ENCODE assay signal across 8 cellular contexts in the genomic region with DNA sequence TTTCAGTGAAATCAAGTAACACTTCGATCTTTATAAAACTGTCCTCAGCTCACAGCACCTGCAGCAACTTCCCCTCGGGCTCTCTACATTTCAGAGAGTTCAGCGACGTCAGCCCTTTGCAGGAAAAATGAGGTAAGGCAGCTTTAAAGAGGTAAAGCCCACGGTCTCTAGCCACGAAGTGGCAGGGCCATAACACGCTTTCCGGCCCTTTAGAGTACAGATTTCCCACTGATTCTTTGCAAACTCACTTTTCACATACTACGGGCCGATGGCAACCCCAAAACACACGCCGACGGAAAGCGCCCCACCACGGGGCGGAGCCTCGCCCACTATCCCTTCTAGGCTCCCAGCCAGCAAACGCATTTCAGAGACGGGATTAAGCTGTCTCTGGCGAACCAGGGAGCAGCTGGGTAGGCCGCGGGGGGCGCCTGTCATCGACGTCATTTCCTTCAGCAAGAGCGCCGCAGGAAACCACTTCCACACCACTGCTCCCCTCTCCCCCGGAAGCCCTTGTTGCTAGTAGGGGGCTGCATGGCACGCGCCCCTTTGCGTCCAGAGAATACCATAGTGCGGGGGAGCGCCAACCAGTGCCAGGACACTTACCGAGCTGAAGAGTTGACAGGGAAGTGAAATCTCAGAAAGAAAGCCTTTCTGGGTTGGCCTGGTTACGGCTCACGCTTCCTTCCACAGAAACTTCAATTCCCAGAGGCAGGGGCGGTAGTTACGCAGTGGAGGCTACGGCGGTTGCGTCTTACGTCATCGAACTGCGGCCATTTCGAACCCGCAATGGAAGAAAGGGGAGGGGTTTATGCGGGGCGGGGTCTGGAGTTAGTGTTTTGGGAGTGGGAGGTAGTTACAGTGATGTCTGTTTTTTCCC. TPM values are rescaled to one million over a fixed set of nuclear protein-coding genes. Genes with fewer than 3 reads are reported as not detected.
DNase-seq lines count a peak whose midpoint lies in the region; ATAC-seq lines count a peak whose summit lies in the region.

A gene with protein sequence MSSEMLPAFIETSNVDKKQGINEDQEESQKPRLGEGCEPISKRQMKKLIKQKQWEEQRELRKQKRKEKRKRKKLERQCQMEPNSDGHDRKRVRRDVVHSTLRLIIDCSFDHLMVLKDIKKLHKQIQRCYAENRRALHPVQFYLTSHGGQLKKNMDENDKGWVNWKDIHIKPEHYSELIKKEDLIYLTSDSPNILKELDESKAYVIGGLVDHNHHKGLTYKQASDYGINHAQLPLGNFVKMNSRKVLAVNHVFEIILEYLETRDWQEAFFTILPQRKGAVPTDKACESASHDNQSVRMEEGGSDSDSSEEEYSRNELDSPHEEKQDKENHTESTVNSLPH (minus strand): TSS at position 730 of the 877 bp plus-strand sequence. CDS start 4,701 bp downstream, outside the sequence.

- peaks cover 4% of the 10 kb centered on the region for H3K27me3 ChIP-seq in CD8-positive, alpha-beta memory T cell (ENCODE audit: insufficient read depth, low read length, poor library complexity, severe bottlenecking)

- H3K27ac Mint-ChIP-seq in CD8-positive, alpha-beta memory T cell = peak within 1 kb of the TSS; percentile 98 to 100 (median 100)
- H3K27ac Mint-ChIP-seq in effector memory CD8-positive, alpha-beta T cell = peak within 1 kb of the TSS; percentile 98 to 100

- DNase-seq in CD8-positive, alpha-beta memory T cell = peak; percentile 92 to 98 (median 97)
- DNase-seq in HS-5 (ENCODE audit: low read depth) (peak; percentile 89), medulla oblongata (ENCODE audit: extremely low spot score) (peak; percentile 98)
- peak; percentile 85 for DNase-seq in NK-92 treated with Interleukin-12 subunit alpha and Interleukin-12 subunit beta, amount 100 ng/mL, for 24 hours (lab: John Stamatoyannopoulos, UW)
- DNase-seq in activated CD8-positive, alpha-beta memory T cell treated with anti-CD3 and anti-CD28 coated beads for 48 hours (ENCODE audit: low read depth in 2 of 3, low spot score in 2 of 3) = peak; percentile 69 to 85 (median 79)
- peak; percentile 90 to 94 (median 93) for DNase-seq in effector memory CD8-positive, alpha-beta T cell
- DNase-seq in stimulated activated CD8-positive, alpha-beta memory T cell treated with anti-CD3 and anti-CD28 coated beads, Interleukin-12 subunit alpha, Interleukin-12 subunit beta, amount 100 ng/mL, for 1 hour (ENCODE audit: low read depth) = peak; percentile 92

- peaks cover 22 to 26% (median 24%) of the 10 kb centered on the region in 3 donors for H3K4me1 Mint-ChIP-seq in CD8-positive, alpha-beta memory T cell
- peaks cover 5% of the 10 kb centered on the region in 2 donors for H3K4me1 Mint-ChIP-seq in effector memory CD8-positive, alpha-beta T cell (ENCODE audit: low read depth in 2 of 2)

- POLR2A ChIA-PET in CD8-positive, alpha-beta memory T cell (lab: Charles Lee) = interaction anchor here (0.5 to 1.4 kb wide), 7 partner anchors 245 to 634 kb away, joined by 3 to 25 read pairs (median 4); a partner anchor contains a TSS

- H3K36me3 Mint-ChIP-seq in CD8-positive, alpha-beta memory T cell = peaks cover 3 to 10% (median 3%) of the 10 kb centered on the region in 3 donors
- H3K36me3 Mint-ChIP-seq in effector memory CD8-positive, alpha-beta T cell (ENCODE audit: insufficient read depth) = peaks cover 25% of the 10 kb centered on the region

- no peaks in the 10 kb centered on the region for H3K9me3 Mint-ChIP-seq in CD8-positive, alpha-beta memory T cell
- H3K9me3 Mint-ChIP-seq in effector memory CD8-positive, alpha-beta T cell = no peaks in the 10 kb centered on the region

- CTCF ChIA-PET in CD8-positive, alpha-beta memory T cell (lab: Charles Lee) = interaction anchor here (0.8 to 3.4 kb wide), 7 partner anchors 245 to 568 kb away, joined by 3 to 24 read pairs (median 3); a partner anchor contains a TSS

- peaks cover 13 to 28% of the 10 kb centered on the region in 2 donors for H3K27me3 Mint-ChIP-seq in CD8-positive, alpha-beta memory T cell
- H3K27me3 Mint-ChIP-seq in effector memory CD8-positive, alpha-beta T cell = peaks cover 30% of the 10 kb centered on the region in 2 donors

- H3K4me3 ChIP-seq in CD8-positive, alpha-beta memory T cell (ENCODE audit: low read length) = peak within 1 kb of the TSS; percentile 82

- peaks cover 9% of the 10 kb centered on the region for H3K4me1 ChIP-seq in CD8-positive, alpha-beta memory T cell (ENCODE audit: insufficient read depth, low read length)

- H3K36me3 ChIP-seq in CD8-positive, alpha-beta memory T cell (ENCODE audit: insufficient read depth, low read length) = no peaks in the 10 kb centered on the region

- no peaks in the 10 kb centered on the region for H3K9me3 ChIP-seq in CD8-positive, alpha-beta memory T cell (ENCODE audit: low read length)

- peak within 1 kb of the TSS; percentile 90 to 99 (median 96) for H3K4me3 Mint-ChIP-seq in CD8-positive, alpha-beta memory T cell
- H3K4me3 Mint-ChIP-seq in effector memory CD8-positive, alpha-beta T cell = peak within 1 kb of the TSS; percentile 90 to 96

- peak within 1 kb of the TSS; percentile 97 for H3K27ac ChIP-seq in CD8-positive, alpha-beta memory T cell (ENCODE audit: low read depth, low read length)

- ATAC-seq in GM19468 (IDR thresholded peaks at IDR 0.05; ENCODE audit: extremely low read depth, unreplicated experiment) = peak; percentile 92
- ATAC-seq in effector memory CD8-positive, alpha-beta T cell (replicated peaks) = peak; percentile 87

RNA-seq across cellular contexts. Expression of the gene that starts here (rescaled TPM):
- 10 to 100 TPM in 1 of 2 experiments, 1 to 10 TPM in 1; 8.1 to 10.1 TPM for total RNA-seq in CD8-positive, alpha-beta memory T cell
- 1.8 TPM for polyA plus RNA-seq in CD8-positive, alpha-beta memory T cell

Comparison
In these comparisons a context has a peak if more than half of its experiments do, and no peak if none do; other contexts are left out.
1. Peak in every context shown above with its lines: DNase-seq, ATAC-seq, H3K4me3 ChIP-seq and H3K27ac ChIP-seq.